20 cellular contexts compared by ENCODE assay signal in genomic region chr4:156837625-156838345, GRCh38.
"Had no signal": no experiment of that assay in that cellular context is flagged by ENCODE, and none has a peak within 500 bp of the region (broad histone marks: within the 10 kb centered on the region; RNA-seq: fewer than 3 reads in every experiment).

No MANE protein-coding gene starts in this region.

- H3K36me3 ChIP-seq: adrenal gland, prostate gland had no signal

- H3K27ac ChIP-seq: prostate gland, SK-N-MC, suprapubic skin had no signal

- H3K9me3 Mint-ChIP-seq: activated naive CD4-positive, alpha-beta T cell treated with anti-CD3 and anti-CD28 coated beads, Interleukin-2, amount 50 U/mL, for 24 hours had no signal

- H3K4me1 Mint-ChIP-seq: activated CD4-positive, alpha-beta T cell treated with anti-CD3 and anti-CD28 coated beads for 36 hours; activated naive CD4-positive, alpha-beta T cell treated with anti-CD3 and anti-CD28 coated beads, Interleukin-2, amount 50 U/mL, for 24 hours; memory B cell; naive B cell; T-cell; WTC11 had no signal

- H3K27me3 Mint-ChIP-seq: activated CD4-positive, alpha-beta T cell treated with anti-CD3 and anti-CD28 coated beads for 36 hours; activated naive CD4-positive, alpha-beta T cell treated with anti-CD3 and anti-CD28 coated beads, Interleukin-2, amount 50 U/mL, for 24 hours; memory B cell; naive B cell; stimulated activated naive CD8-positive, alpha-beta T cell treated with anti-CD3 and anti-CD28 coated beads, Interleukin-15, Interleukin-2, amounts not matched to agents 100 ng/mL and 50 ng/mL, for 24 hours; T-cell; type B pancreatic cell had no signal

- H3K4me1 ChIP-seq: prostate gland, suprapubic skin had no signal

- DNase-seq: activated CD4-positive, alpha-beta T cell treated with anti-CD3 and anti-CD28 coated beads for 36 hours; activated CD4-positive, alpha-beta T cell treated with anti-CD3 and anti-CD28 coated beads, Interleukin-2, amount 50 U/mL, for 48 hours; activated gamma-delta T cell; adrenal gland; effector memory CD4-positive, alpha-beta T cell; foreskin melanocyte; kidney; mucosa of descending colon; naive B cell; stimulated activated CD4-positive, alpha-beta T cell treated with anti-CD3 and anti-CD28 coated beads, Interleukin-12 subunit alpha, Interleukin-12 subunit beta, amount 100 ng/mL, for 4 hours; stimulated activated CD4-positive, alpha-beta T cell treated with anti-CD3 and anti-CD28 coated beads, Interleukin-2, amount 100 ng/mL, for 24 hours; T-cell had no signal

- H3K9me3 ChIP-seq: prostate gland had no signal

- H3K36me3 Mint-ChIP-seq: activated naive CD4-positive, alpha-beta T cell treated with anti-CD3 and anti-CD28 coated beads, Interleukin-2, amount 50 U/mL, for 24 hours; memory B cell; T-cell had no signal

- H3K27me3 ChIP-seq: adrenal gland, suprapubic skin had no signal

- H3K4me3 Mint-ChIP-seq: activated CD4-positive, alpha-beta T cell treated with anti-CD3 and anti-CD28 coated beads for 36 hours; activated naive CD4-positive, alpha-beta T cell treated with anti-CD3 and anti-CD28 coated beads, Interleukin-2, amount 50 U/mL, for 24 hours; memory B cell; naive B cell; stimulated activated naive CD8-positive, alpha-beta T cell treated with anti-CD3 and anti-CD28 coated beads, Interleukin-15, Interleukin-2, amounts not matched to agents 100 ng/mL and 50 ng/mL, for 24 hours; T-cell; type B pancreatic cell; WTC11 had no signal

- H3K27ac Mint-ChIP-seq: activated CD4-positive, alpha-beta T cell treated with anti-CD3 and anti-CD28 coated beads for 36 hours; activated naive CD4-positive, alpha-beta T cell treated with anti-CD3 and anti-CD28 coated beads, Interleukin-2, amount 50 U/mL, for 24 hours; memory B cell; naive B cell; stimulated activated naive CD8-positive, alpha-beta T cell treated with anti-CD3 and anti-CD28 coated beads, Interleukin-15, Interleukin-2, amounts not matched to agents 100 ng/mL and 50 ng/mL, for 24 hours; T-cell; type B pancreatic cell; WTC11 had no signal

- H3K4me3 ChIP-seq: adrenal gland, mucosa of descending colon, prostate gland, SK-N-MC, suprapubic skin had no signal

- ATAC-seq: activated CD4-positive, alpha-beta T cell treated with anti-CD3 and anti-CD28 coated beads for 36 hours; mucosa of descending colon; T-cell; WTC11 had no signal
